2 cellular contexts compared by ENCODE assay signal in the genomic region with DNA sequence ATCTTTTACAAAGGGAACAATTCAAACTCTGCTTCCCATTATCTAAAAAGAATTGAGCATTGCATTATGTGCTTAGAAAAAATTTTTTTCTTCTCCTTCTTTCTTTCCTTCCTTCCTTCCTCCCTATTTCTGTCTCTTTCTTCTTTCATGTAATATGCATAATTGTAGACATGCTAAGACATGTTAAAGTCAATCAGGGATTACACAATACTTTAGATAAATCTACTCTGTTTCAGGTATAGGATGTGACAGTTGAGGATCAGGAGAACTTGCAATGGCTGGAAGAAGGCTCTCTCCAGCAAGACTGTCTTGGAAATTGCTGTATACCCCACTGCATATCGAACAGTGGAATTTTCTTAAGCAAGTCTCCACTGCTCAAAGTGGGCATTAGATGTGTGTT.
A peak's percentile ranks its signal among the peaks of the same experiment; 100 is the strongest.
TF ChIP-seq lines count a peak whose summit lies in the region.

No MANE protein-coding gene starts in this region.

TF ChIP-seq in IMR-90, 13 proteins besides CTCF, POLR2A, EP300 and RAD21:
- peak; percentile 59 for TF ChIP-seq CEBPB (IDR thresholded peaks at IDR 0.05; ENCODE audit: low read depth, low read length)
- no peak for TF ChIP-seq CHD1 (IDR thresholded peaks at IDR 0.05; ENCODE audit: low read depth, low read length)

TF ChIP-seq in neural cell, 6 proteins besides CTCF, POLR2A, EP300 and RAD21:
- TF ChIP-seq MXI1 (conservative IDR thresholded peaks at IDR 0.05; ENCODE audit: poor library complexity, severe bottlenecking) (no peak), EZH2 (IDR thresholded peaks at IDR 0.05; ENCODE audit: borderline replicate concordance, insufficient read depth, low read length, poor library complexity, severe bottlenecking) (no peak), TAF1 (IDR thresholded peaks at IDR 0.05; ENCODE audit: low read depth) (no peak), POLR2AphosphoS5 (IDR thresholded peaks at IDR 0.05) (no peak), SMC3 (conservative IDR thresholded peaks at IDR 0.05; ENCODE audit: poor library complexity) (no peak)
- TF ChIP-seq, protein P1, sequence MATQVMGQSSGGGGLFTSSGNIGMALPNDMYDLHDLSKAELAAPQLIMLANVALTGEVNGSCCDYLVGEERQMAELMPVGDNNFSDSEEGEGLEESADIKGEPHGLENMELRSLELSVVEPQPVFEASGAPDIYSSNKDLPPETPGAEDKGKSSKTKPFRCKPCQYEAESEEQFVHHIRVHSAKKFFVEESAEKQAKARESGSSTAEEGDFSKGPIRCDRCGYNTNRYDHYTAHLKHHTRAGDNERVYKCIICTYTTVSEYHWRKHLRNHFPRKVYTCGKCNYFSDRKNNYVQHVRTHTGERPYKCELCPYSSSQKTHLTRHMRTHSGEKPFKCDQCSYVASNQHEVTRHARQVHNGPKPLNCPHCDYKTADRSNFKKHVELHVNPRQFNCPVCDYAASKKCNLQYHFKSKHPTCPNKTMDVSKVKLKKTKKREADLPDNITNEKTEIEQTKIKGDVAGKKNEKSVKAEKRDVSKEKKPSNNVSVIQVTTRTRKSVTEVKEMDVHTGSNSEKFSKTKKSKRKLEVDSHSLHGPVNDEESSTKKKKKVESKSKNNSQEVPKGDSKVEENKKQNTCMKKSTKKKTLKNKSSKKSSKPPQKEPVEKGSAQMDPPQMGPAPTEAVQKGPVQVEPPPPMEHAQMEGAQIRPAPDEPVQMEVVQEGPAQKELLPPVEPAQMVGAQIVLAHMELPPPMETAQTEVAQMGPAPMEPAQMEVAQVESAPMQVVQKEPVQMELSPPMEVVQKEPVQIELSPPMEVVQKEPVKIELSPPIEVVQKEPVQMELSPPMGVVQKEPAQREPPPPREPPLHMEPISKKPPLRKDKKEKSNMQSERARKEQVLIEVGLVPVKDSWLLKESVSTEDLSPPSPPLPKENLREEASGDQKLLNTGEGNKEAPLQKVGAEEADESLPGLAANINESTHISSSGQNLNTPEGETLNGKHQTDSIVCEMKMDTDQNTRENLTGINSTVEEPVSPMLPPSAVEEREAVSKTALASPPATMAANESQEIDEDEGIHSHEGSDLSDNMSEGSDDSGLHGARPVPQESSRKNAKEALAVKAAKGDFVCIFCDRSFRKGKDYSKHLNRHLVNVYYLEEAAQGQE (IDR thresholded peaks at IDR 0.05; ENCODE audit: borderline replicate concordance), result no peak
TF ChIP-seq in neural cell: peak in this region for 0.
